ENCODE assay signal across 8 cellular contexts in genomic region chr1:40709100-40709801, GRCh38. TPM values are rescaled to one million over a fixed set of nuclear protein-coding genes. Genes with fewer than 3 reads are reported as not detected.
A peak's percentile ranks its signal among the peaks of the same experiment; 100 is the strongest.
DNase-seq lines count a peak whose midpoint lies in the region; ATAC-seq and TF ChIP-seq lines count a peak whose summit lies in the region.

No MANE protein-coding gene starts in this region.

- H3K27me3 Mint-ChIP-seq in natural killer cell treated with Interleukin-12 subunit alpha and Interleukin-12 subunit beta and Interleukin-15 and Interleukin-18, amount 100 ng/mL, for 72 hours: no peaks in the 10 kb centered on the region

- H3K4me1 Mint-ChIP-seq in natural killer cell treated with Interleukin-12 subunit alpha and Interleukin-12 subunit beta and Interleukin-15 and Interleukin-18, amount 100 ng/mL, for 72 hours (ENCODE audit: low read depth in 2 of 2): peaks cover 36 to 53% of the 10 kb centered on the region in 2 donors

- peak; percentile 97 for DNase-seq in DMS79 (lab: John Stamatoyannopoulos, UW)
- peak; percentile 95 for DNase-seq in RPMI8226
- DNase-seq in activated T-helper 9 cell treated with anti-CD3 and anti-CD28 coated beads, Interleukin-2, amount 50 U/mL, for 16 hours (ENCODE audit: low read depth): peak; percentile 46
- DNase-seq in fibroblast of the aortic adventitia (ENCODE audit: low read depth): peak; percentile 98
- DNase-seq in natural killer cell treated with Interleukin-12 subunit alpha and Interleukin-12 subunit beta and Interleukin-15 and Interleukin-18, amount 100 ng/mL, for 72 hours (ENCODE audit: low spot score): peak; percentile 80
- peak; percentile 61 for DNase-seq in stimulated activated naive CD4-positive, alpha-beta T cell treated with Interleukin-2 at 50 U/mL for 16 hours (lab: John Stamatoyannopoulos, UW)

- peak overlapping the region; percentile 90 for H3K4me3 Mint-ChIP-seq in natural killer cell treated with Interleukin-12 subunit alpha and Interleukin-12 subunit beta and Interleukin-15 and Interleukin-18, amount 100 ng/mL, for 72 hours

- no peak for TF ChIP-seq RAD21 in Ishikawa (IDR thresholded peaks at IDR 0.05; ENCODE audit: low read depth)

- H3K27ac Mint-ChIP-seq in natural killer cell treated with Interleukin-12 subunit alpha and Interleukin-12 subunit beta and Interleukin-15 and Interleukin-18, amount 100 ng/mL, for 72 hours: peak overlapping the region; percentile 82 to 90

- peak overlapping the region; percentile 73 for H3K4me3 ChIP-seq in fibroblast of the aortic adventitia (ENCODE audit: low read depth, low read length)

- peak; percentile 83 for ATAC-seq in GM21717 (IDR thresholded peaks at IDR 0.05; ENCODE audit: unreplicated experiment)
- peak; percentile 95 to 96 for ATAC-seq in natural killer cell treated with Interleukin-12 subunit alpha and Interleukin-12 subunit beta and Interleukin-15 and Interleukin-18, amount 100 ng/mL, for 72 hours

- H3K9me3 Mint-ChIP-seq in natural killer cell treated with Interleukin-12 subunit alpha and Interleukin-12 subunit beta and Interleukin-15 and Interleukin-18, amount 100 ng/mL, for 72 hours: no peaks in the 10 kb centered on the region

- peaks cover 6% of the 10 kb centered on the region for H3K36me3 Mint-ChIP-seq in natural killer cell treated with Interleukin-12 subunit alpha and Interleukin-12 subunit beta and Interleukin-15 and Interleukin-18, amount 100 ng/mL, for 72 hours

- TF ChIP-seq EP300 in Ishikawa (IDR thresholded peaks at IDR 0.05; ENCODE audit: borderline replicate concordance): no peak

- TF ChIP-seq CTCF in fibroblast of the aortic adventitia (IDR thresholded peaks at IDR 0.05; ENCODE audit: insufficient read depth, low read length): no peak

TF ChIP-seq in Ishikawa, 13 proteins besides CTCF, POLR2A, EP300 and RAD21:
- peak; percentile 70; the same call in 1 of the 2 replicates for TF ChIP-seq YY1 (IDR thresholded peaks at IDR 0.05; ENCODE audit: low read depth)
- TF ChIP-seq TEAD4 (IDR thresholded peaks at IDR 0.05): peak; percentile 95
- TF ChIP-seq REST (IDR thresholded peaks at IDR 0.05; ENCODE audit: low read depth): no peak
- no peak for TF ChIP-seq CEBPB (IDR thresholded peaks at IDR 0.05)
- no peak for TF ChIP-seq MAX (IDR thresholded peaks at IDR 0.05)
- TF ChIP-seq TAF1 (IDR thresholded peaks at IDR 0.05; ENCODE audit: low read depth): peak; percentile 73
- TF ChIP-seq CREB1 (IDR thresholded peaks at IDR 0.05; ENCODE audit: low read depth): peak; percentile 61
- TF ChIP-seq FOXM1 (IDR thresholded peaks at IDR 0.05; ENCODE audit: borderline replicate concordance, low read depth): no peak; the same call in 1 of the 2 replicates
- no peak for TF ChIP-seq USF1 (IDR thresholded peaks at IDR 0.05)
TF ChIP-seq in Ishikawa: peak in this region for 4.

RNA-seq across cellular contexts. Expression of gene NFYC, which starts 17.7 kb away (rescaled TPM):
- total RNA-seq in fibroblast of the aortic adventitia (ENCODE audit: low replicate concordance): 13.2 and 23.1 TPM in 2 replicates
- 10 to 100 TPM; 56.7 to 80.3 TPM for total RNA-seq in natural killer cell treated with Interleukin-12 subunit alpha and Interleukin-12 subunit beta and Interleukin-15 and Interleukin-18, amount 100 ng/mL, for 72 hours

RNA-seq across cellular contexts. Expression of gene RIMS3, which starts 43.8 kb away (rescaled TPM):
- total RNA-seq in fibroblast of the aortic adventitia (ENCODE audit: low replicate concordance): 0.36 and 0.57 TPM in 2 replicates
- 1 to 10 TPM in 1 of 2 donors, under 1 TPM in 1; 0.62 to 2.0 TPM for total RNA-seq in natural killer cell treated with Interleukin-12 subunit alpha and Interleukin-12 subunit beta and Interleukin-15 and Interleukin-18, amount 100 ng/mL, for 72 hours

Comparison
In these comparisons a context has a peak if more than half of its experiments do, and no peak if none do; other contexts are left out.
1. Peak in every context shown above with its lines: DNase-seq, ATAC-seq and H3K4me3 ChIP-seq.
2. DNase-seq: peak in every context shown above with its lines; median percentile 98 in fibroblast of the aortic adventitia; 97 in DMS79; 95 in RPMI8226; 80 in natural killer cell treated with Interleukin-12 subunit alpha and Interleukin-12 subunit beta and Interleukin-15 and Interleukin-18, amount 100 ng/mL, for 72 hours; 61 in stimulated activated naive CD4-positive, alpha-beta T cell treated with Interleukin-2 at 50 U/mL for 16 hours; 46 in activated T-helper 9 cell treated with anti-CD3 and anti-CD28 coated beads, Interleukin-2, amount 50 U/mL, for 16 hours.